Comparison of ENCODE assay signal across 16 cellular contexts in the genomic region with DNA sequence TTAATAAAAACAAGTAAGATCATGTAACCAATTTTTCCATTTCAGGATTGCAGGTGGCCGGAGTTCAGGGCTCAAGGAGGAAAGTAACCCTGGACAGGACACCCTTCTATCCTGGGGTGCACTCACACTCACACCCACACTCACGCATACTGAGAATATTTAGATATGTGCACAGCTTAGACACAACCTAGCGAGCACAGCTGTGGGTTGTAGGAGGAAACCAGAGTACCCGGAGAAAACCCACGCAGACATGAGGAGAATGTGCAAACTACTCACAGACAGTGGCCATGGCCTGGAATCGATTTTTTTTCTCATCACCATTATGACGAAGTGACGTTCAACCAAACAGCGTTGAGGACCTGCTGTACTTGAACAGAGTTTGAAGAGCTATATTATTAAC.
DNase-seq lines count a peak whose midpoint lies in the region; ATAC-seq and TF ChIP-seq lines count a peak whose summit lies in the region.
"Had no signal": no experiment of that assay in that cellular context is flagged by ENCODE, and none has a peak within 500 bp of the region (broad histone marks: within the 10 kb centered on the region; RNA-seq: fewer than 3 reads in every experiment).

No MANE protein-coding gene starts in this region.

- H3K27me3 Mint-ChIP-seq in activated T-cell treated with anti-CD3 and anti-CD28 coated beads, Interleukin-2, amount 50 U/mL, for 24 hours, result peaks cover 68% of the 10 kb centered on the region

- H3K9me3 Mint-ChIP-seq in activated T-cell treated with anti-CD3 and anti-CD28 coated beads, Interleukin-2, amount 50 U/mL, for 24 hours, result no peaks in the 10 kb centered on the region
- H3K9me3 Mint-ChIP-seq: CD4-positive, alpha-beta memory T cell; H9 had no signal

- no peak overlapping the region for H3K27ac Mint-ChIP-seq in activated T-cell treated with anti-CD3 and anti-CD28 coated beads, Interleukin-2, amount 50 U/mL, for 24 hours
- H3K27ac Mint-ChIP-seq: CD14-positive monocyte; CD4-positive, alpha-beta memory T cell; H9 had no signal

- H3K27ac ChIP-seq in HEK293 (ENCODE audit: extremely low read depth, low read depth, low read length), result no peak overlapping the region
- H3K27ac ChIP-seq in RWPE2 (ENCODE audit: poor library complexity, severe bottlenecking), result peak overlapping the region; percentile 85
- H3K27ac ChIP-seq: BLaER1 had no signal

- H3K4me3 Mint-ChIP-seq in activated T-cell treated with anti-CD3 and anti-CD28 coated beads, Interleukin-2, amount 50 U/mL, for 24 hours, result no peak overlapping the region
- H3K4me3 Mint-ChIP-seq: CD4-positive, alpha-beta memory T cell; H9 had no signal

- no peaks in the 10 kb centered on the region for H3K4me1 ChIP-seq in HEK293 (ENCODE audit: control insufficient read depth, insufficient read depth, low read length)
- peaks cover 15% of the 10 kb centered on the region for H3K4me1 ChIP-seq in RWPE2 (ENCODE audit: insufficient read depth, poor library complexity, severe bottlenecking)

- H3K36me3 ChIP-seq in HEK293 (ENCODE audit: control insufficient read depth in 2 of 2, insufficient read depth in 1 of 2, low read length in 2 of 2) (no peaks in the 10 kb centered on the region), RWPE2 (ENCODE audit: low read depth) (no peaks in the 10 kb centered on the region)
- H3K36me3 ChIP-seq: BLaER1 had no signal

- no peak overlapping the region for H3K4me3 ChIP-seq in HEK293 (ENCODE audit: low read depth, low read length)
- no peak overlapping the region for H3K4me3 ChIP-seq in RWPE2 (ENCODE audit: severe bottlenecking)
- H3K4me3 ChIP-seq: BLaER1 had no signal

- H3K9me3 ChIP-seq in HEK293 (ENCODE audit: control insufficient read depth, insufficient read depth, low read depth, low read length) (no peaks in the 10 kb centered on the region), RWPE2 (ENCODE audit: severe bottlenecking) (no peaks in the 10 kb centered on the region)
- H3K9me3 ChIP-seq: BLaER1 had no signal

- CTCF ChIA-PET in HEK293 (lab: Yijun Ruan, JAX), result interaction anchor here (1.0 to 1.3 kb wide), 4 partner anchors 14 to 1220 kb away, joined by 3 to 4 read pairs (median 3); no protein-coding TSS in a partner anchor

- peak; percentile 32 for DNase-seq in NCI-H2227 (lab: John Stamatoyannopoulos, UW; ENCODE audit: unreplicated experiment)
- no peak for DNase-seq in NCI-H2227 treated with DMSO at 0.1 percent for 48 hours (lab: John Stamatoyannopoulos, UW)
- DNase-seq in RWPE2 (ENCODE audit: low spot score), result no peak
- DNase-seq in superior temporal gyrus (ENCODE audit: extremely low spot score), result peak; percentile 30
- DNase-seq in UCSD-AML1 (lab: John Stamatoyannopoulos, UW; ENCODE audit: unreplicated experiment), result no peak
- no peak for DNase-seq in activated T-cell treated with anti-CD3 and anti-CD28 coated beads, Interleukin-2, amount 50 U/mL, for 24 hours
- DNase-seq: 8988T; Calu3; CD4-positive, alpha-beta memory T cell; DMS79 treated with DMSO at 0.1 percent for 48 hours; GF-D8; GOT3; H9 had no signal

- H3K36me3 Mint-ChIP-seq in activated T-cell treated with anti-CD3 and anti-CD28 coated beads, Interleukin-2, amount 50 U/mL, for 24 hours (ENCODE audit: low read depth), result no peaks in the 10 kb centered on the region
- H3K36me3 Mint-ChIP-seq: CD4-positive, alpha-beta memory T cell had no signal

- TF ChIP-seq CTCF in HEK293 (tag by site-specific recombination; IDR thresholded peaks at IDR 0.05) (no peak), RWPE2 (IDR thresholded peaks at IDR 0.05; ENCODE audit: poor library complexity, severe bottlenecking) (no peak)

- ATAC-seq in RWPE2 (ENCODE audit: low read depth), result no peak

- peaks cover 28% of the 10 kb centered on the region for H3K4me1 Mint-ChIP-seq in activated T-cell treated with anti-CD3 and anti-CD28 coated beads, Interleukin-2, amount 50 U/mL, for 24 hours (ENCODE audit: low read depth)

- H3K27me3 ChIP-seq in RWPE2 (ENCODE audit: insufficient read depth, poor library complexity, severe bottlenecking), result no peaks in the 10 kb centered on the region

- POLR2A ChIA-PET in HEK293 (lab: Yijun Ruan, JAX), result no interaction called here

TF ChIP-seq in HEK293, 187 proteins besides CTCF, POLR2A, EP300 and RAD21:
- TF ChIP-seq ZNF214 (tag by site-specific recombination; IDR thresholded peaks at IDR 0.05; ENCODE audit: borderline replicate concordance) (no peak), EGR2 (tag by site-specific recombination; IDR thresholded peaks at IDR 0.05; ENCODE audit: low read depth) (peak; percentile 44; the same call in 1 of the 2 replicates), ZFP69B (tag by site-specific recombination; IDR thresholded peaks at IDR 0.05) (no peak), ZNF433 (tag by site-specific recombination; IDR thresholded peaks at IDR 0.05; ENCODE audit: low read depth) (no peak), ZFHX2 (tag by site-specific recombination; conservative IDR thresholded peaks at IDR 0.05) (peak; percentile 35), ZXDB (tag by site-specific recombination; IDR thresholded peaks at IDR 0.05) (no peak)
- TF ChIP-seq, protein P1, sequence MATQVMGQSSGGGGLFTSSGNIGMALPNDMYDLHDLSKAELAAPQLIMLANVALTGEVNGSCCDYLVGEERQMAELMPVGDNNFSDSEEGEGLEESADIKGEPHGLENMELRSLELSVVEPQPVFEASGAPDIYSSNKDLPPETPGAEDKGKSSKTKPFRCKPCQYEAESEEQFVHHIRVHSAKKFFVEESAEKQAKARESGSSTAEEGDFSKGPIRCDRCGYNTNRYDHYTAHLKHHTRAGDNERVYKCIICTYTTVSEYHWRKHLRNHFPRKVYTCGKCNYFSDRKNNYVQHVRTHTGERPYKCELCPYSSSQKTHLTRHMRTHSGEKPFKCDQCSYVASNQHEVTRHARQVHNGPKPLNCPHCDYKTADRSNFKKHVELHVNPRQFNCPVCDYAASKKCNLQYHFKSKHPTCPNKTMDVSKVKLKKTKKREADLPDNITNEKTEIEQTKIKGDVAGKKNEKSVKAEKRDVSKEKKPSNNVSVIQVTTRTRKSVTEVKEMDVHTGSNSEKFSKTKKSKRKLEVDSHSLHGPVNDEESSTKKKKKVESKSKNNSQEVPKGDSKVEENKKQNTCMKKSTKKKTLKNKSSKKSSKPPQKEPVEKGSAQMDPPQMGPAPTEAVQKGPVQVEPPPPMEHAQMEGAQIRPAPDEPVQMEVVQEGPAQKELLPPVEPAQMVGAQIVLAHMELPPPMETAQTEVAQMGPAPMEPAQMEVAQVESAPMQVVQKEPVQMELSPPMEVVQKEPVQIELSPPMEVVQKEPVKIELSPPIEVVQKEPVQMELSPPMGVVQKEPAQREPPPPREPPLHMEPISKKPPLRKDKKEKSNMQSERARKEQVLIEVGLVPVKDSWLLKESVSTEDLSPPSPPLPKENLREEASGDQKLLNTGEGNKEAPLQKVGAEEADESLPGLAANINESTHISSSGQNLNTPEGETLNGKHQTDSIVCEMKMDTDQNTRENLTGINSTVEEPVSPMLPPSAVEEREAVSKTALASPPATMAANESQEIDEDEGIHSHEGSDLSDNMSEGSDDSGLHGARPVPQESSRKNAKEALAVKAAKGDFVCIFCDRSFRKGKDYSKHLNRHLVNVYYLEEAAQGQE (tag by site-specific recombination; IDR thresholded peaks at IDR 0.05), result no peak

Comparison
In these comparisons a context has a peak if more than half of its experiments do, and no peak if none do; other contexts are left out.
1. DNase-seq: peak in NCI-H2227 (single experiment) and superior temporal gyrus (single experiment); none in NCI-H2227 treated with DMSO at 0.1 percent for 48 hours (single experiment), RWPE2 (single experiment), UCSD-AML1 (single experiment) and activated T-cell treated with anti-CD3 and anti-CD28 coated beads, Interleukin-2, amount 50 U/mL, for 24 hours (single experiment).